14 cellular contexts compared by ENCODE assay signal in genomic region chr16:87754535-87754934, GRCh38.
"Had no signal": no experiment of that assay in that cellular context is flagged by ENCODE, and none has a peak within 500 bp of the region (broad histone marks: within the 10 kb centered on the region; RNA-seq: fewer than 3 reads in every experiment).

No MANE protein-coding gene starts in this region.

- H3K27ac Mint-ChIP-seq: WTC11 had no signal

- H3K4me3 Mint-ChIP-seq: naive B cell, WTC11 had no signal

- DNase-seq: activated naive CD4-positive, alpha-beta T cell; activated T-cell treated with anti-CD3 and anti-CD28 coated beads for 4 hours; cortex of kidney; foreskin fibroblast; heart right ventricle; kidney; left lung; naive B cell; ovary; stimulated activated CD4-positive, alpha-beta T cell treated with anti-CD3 and anti-CD28 coated beads, Interleukin-4, amount 100 ng/mL, for 24 hours; stimulated activated naive CD8-positive, alpha-beta T cell treated with anti-CD3 and anti-CD28 coated beads, Interleukin-15, Interleukin-2, amounts not matched to agents 100 U/mL and 50 U/mL, for 24 hours; T-helper 9 cell; upper lobe of right lung had no signal

- H3K27me3 Mint-ChIP-seq: naive B cell had no signal

- H3K4me1 Mint-ChIP-seq: WTC11 had no signal

- ATAC-seq: heart right ventricle; left lung; stimulated activated naive CD8-positive, alpha-beta T cell treated with anti-CD3 and anti-CD28 coated beads, Interleukin-15, Interleukin-2, amounts not matched to agents 100 U/mL and 50 U/mL, for 24 hours; upper lobe of right lung; WTC11 had no signal

- H3K9me3 Mint-ChIP-seq: naive B cell, WTC11 had no signal
